In genomic region chrX:73289039-73289438, GRCh38 we compare ENCODE assay signal across 20 cellular contexts.
DNase-seq lines count a peak whose midpoint lies in the region; ATAC-seq and TF ChIP-seq lines count a peak whose summit lies in the region.
"Had no signal": no experiment of that assay in that cellular context is flagged by ENCODE, and none has a peak within 500 bp of the region (broad histone marks: within the 10 kb centered on the region; RNA-seq: fewer than 3 reads in every experiment).

No MANE protein-coding gene starts in this region.

- H3K79me2 ChIP-seq in SK-N-SH (ENCODE audit: insufficient read depth): no peaks in the 10 kb centered on the region

- no peak for ATAC-seq in SK-N-SH treated with all-trans-retinoic acid at 6 μM for 48 hours
- ATAC-seq in WTC11: peak; percentile 80
- no peak for ATAC-seq in HG02623 (IDR thresholded peaks at IDR 0.05; ENCODE audit: unreplicated experiment)
- ATAC-seq: CD8-positive, alpha-beta T cell; T-cell had no signal

- no peak overlapping the region for H2AFZ ChIP-seq in SK-N-SH (ENCODE audit: low read depth)

- no peaks in the 10 kb centered on the region for H3K36me3 ChIP-seq in SK-N-SH (replicated peaks in 1 of 2; ENCODE audit: control insufficient read depth in 1 of 2, insufficient read depth in 2 of 2, low read length in 1 of 2)
- H3K36me3 ChIP-seq in tibial nerve: no peaks in the 10 kb centered on the region
- H3K36me3 ChIP-seq: ovary, right lobe of liver, suprapubic skin had no signal

- CTCF ChIA-PET in SK-N-SH (lab: Yijun Ruan, JAX) (interaction anchor here (0.9 kb wide), 1 partner anchor 830 kb away, joined by 3 read pairs; no protein-coding TSS in a partner anchor), WTC11 (lab: Charles Lee) (interaction anchor here (0.6 to 2.0 kb wide), 8 partner anchors 112 to 1036 kb away, joined by 3 to 6 read pairs (median 3); no protein-coding TSS in a partner anchor), GM10248 (lab: Yijun Ruan, JAX) (no interaction called here)

- TF ChIP-seq EP300 in SK-N-SH (IDR thresholded peaks at IDR 0.05; ENCODE audit: borderline replicate concordance in 1 of 2, low read depth in 1 of 2, low read length in 1 of 2) (no peak), tibial nerve (IDR thresholded peaks at IDR 0.05) (no peak)

- no peak for TF ChIP-seq POLR2A in tibial nerve (IDR thresholded peaks at IDR 0.05)

- no peak overlapping the region for H3K4me3 ChIP-seq in SK-N-SH (ENCODE audit: low read depth in 2 of 2, low read length in 1 of 2)
- H3K4me3 ChIP-seq in tibial nerve: no peak overlapping the region
- H3K4me3 ChIP-seq: ovary, right lobe of liver, suprapubic skin had no signal

- POLR2A ChIA-PET in SK-N-SH (lab: Yijun Ruan, JAX): no interaction called here
- POLR2A ChIA-PET in WTC11 (lab: Charles Lee): no interaction called here
- POLR2A ChIA-PET in GM10248 (lab: Yijun Ruan, JAX): no interaction called here

- 9% methylated on average over 7 of the region's 7 CpGs for WGBS in SK-N-SH (ENCODE audit: low lambda C conversion rate)
- 76 to 81% methylated on average over 6 to 7 of the region's 7 CpGs for WGBS in tibial nerve, 2 donors

- TF ChIP-seq CTCF in SK-N-SH (IDR thresholded peaks at IDR 0.05) (no peak), WTC11 (IDR thresholded peaks at IDR 0.05) (peak; percentile 38; the same call in 1 of the 2 replicates), neural crest cell (conservative IDR thresholded peaks at IDR 0.05) (peak; percentile 13), GM10248 (IDR thresholded peaks at IDR 0.05; ENCODE audit: control extremely low read depth, extremely low read depth, low read depth, missing control alignments) (no peak), tibial nerve (IDR thresholded peaks at IDR 0.05) (no peak)

- H3K36me3 Mint-ChIP-seq in WTC11: peaks cover 11% of the 10 kb centered on the region
- H3K36me3 Mint-ChIP-seq in neural crest cell (ENCODE audit: low read depth): no peaks in the 10 kb centered on the region
- H3K36me3 Mint-ChIP-seq: activated naive CD8-positive, alpha-beta T cell treated with anti-CD3 and anti-CD28 coated beads, Interleukin-2, amount 10 ng/mL, durations not matched to agents 7 days and 5 days; brain; CD8-positive, alpha-beta T cell; naive B cell; T-cell had no signal

- no peak overlapping the region for H3K9ac ChIP-seq in SK-N-SH

- no peak overlapping the region for H3K27ac Mint-ChIP-seq in WTC11
- H3K27ac Mint-ChIP-seq in neural crest cell (ENCODE audit: unreplicated experiment): no peak overlapping the region
- H3K27ac Mint-ChIP-seq: activated B cell treated with CpG ODN at 0.5 μM for 24 hours; activated naive CD8-positive, alpha-beta T cell treated with anti-CD3 and anti-CD28 coated beads, Interleukin-2, amount 10 ng/mL, durations not matched to agents 7 days and 5 days; brain; CD8-positive, alpha-beta T cell; naive B cell; T-cell had no signal

- H3K4me1 ChIP-seq in SK-N-SH (ENCODE audit: control insufficient read depth in 1 of 2, insufficient read depth in 2 of 2, low read depth in 1 of 2, low read length in 1 of 2): no peaks in the 10 kb centered on the region
- no peaks in the 10 kb centered on the region for H3K4me1 ChIP-seq in tibial nerve
- H3K4me1 ChIP-seq: right lobe of liver, suprapubic skin had no signal

- DNase-seq in SK-N-SH (peak; percentile 0), KBM-7 (peak; percentile 9), WTC11 (ENCODE audit: low spot score) (peak; percentile 38), neural crest cell (ENCODE audit: low read depth, low spot score) (no peak), GM10248 (ENCODE audit: extremely low spot score) (no peak), tibial nerve (ENCODE audit: low spot score in 2 of 2) (no peak)
- DNase-seq: activated B cell treated with CpG ODN at 0.5 μM for 24 hours; activated naive CD8-positive, alpha-beta T cell treated with anti-CD3 and anti-CD28 coated beads, Interleukin-2, amount 10 ng/mL, durations not matched to agents 7 days and 5 days; CD8-positive, alpha-beta T cell; mammary epithelial cell; naive B cell; NCI-H1694 treated with DMSO at 0.1 percent for 48 hours; ovary; right lobe of liver; stimulated activated CD4-positive, alpha-beta T cell treated with anti-CD3 and anti-CD28 coated beads, Interleukin-15, amount 100 ng/mL, for 24 hours; T-cell had no signal

- H3K9me3 Mint-ChIP-seq in WTC11 (peaks cover 20% of the 10 kb centered on the region), neural crest cell (peaks cover 11% of the 10 kb centered on the region)
- H3K9me3 Mint-ChIP-seq: activated naive CD8-positive, alpha-beta T cell treated with anti-CD3 and anti-CD28 coated beads, Interleukin-2, amount 10 ng/mL, durations not matched to agents 7 days and 5 days had no signal

- H3K9me3 ChIP-seq in SK-N-SH (no peaks in the 10 kb centered on the region), tibial nerve (peaks cover 0 to 2% (median 0%) of the 10 kb centered on the region in 4 donors)
- H3K9me3 ChIP-seq: ovary, right lobe of liver, suprapubic skin had no signal

- H3K4me3 Mint-ChIP-seq in WTC11 (no peak overlapping the region), neural crest cell (no peak overlapping the region)
- H3K4me3 Mint-ChIP-seq: activated B cell treated with CpG ODN at 0.5 μM for 24 hours; activated naive CD8-positive, alpha-beta T cell treated with anti-CD3 and anti-CD28 coated beads, Interleukin-2, amount 10 ng/mL, durations not matched to agents 7 days and 5 days; brain; CD8-positive, alpha-beta T cell; naive B cell; T-cell had no signal

- no peaks in the 10 kb centered on the region for H3K9me2 ChIP-seq in SK-N-SH

- H3K4me1 Mint-ChIP-seq in WTC11 (no peaks in the 10 kb centered on the region), neural crest cell (no peaks in the 10 kb centered on the region)
- H3K4me1 Mint-ChIP-seq: activated B cell treated with CpG ODN at 0.5 μM for 24 hours; activated naive CD8-positive, alpha-beta T cell treated with anti-CD3 and anti-CD28 coated beads, Interleukin-2, amount 10 ng/mL, durations not matched to agents 7 days and 5 days; brain; naive B cell; T-cell had no signal

- H3K27me3 Mint-ChIP-seq in WTC11 (ENCODE audit: low read depth) (no peaks in the 10 kb centered on the region; the same call in 1 of the 2 replicates), neural crest cell (ENCODE audit: low read depth) (no peaks in the 10 kb centered on the region)
- H3K27me3 Mint-ChIP-seq: activated B cell treated with CpG ODN at 0.5 μM for 24 hours; activated naive CD8-positive, alpha-beta T cell treated with anti-CD3 and anti-CD28 coated beads, Interleukin-2, amount 10 ng/mL, durations not matched to agents 7 days and 5 days; brain; naive B cell had no signal

- no peaks in the 10 kb centered on the region for H4K20me1 ChIP-seq in SK-N-SH (ENCODE audit: insufficient read depth)

- H3K27me3 ChIP-seq in SK-N-SH (ENCODE audit: insufficient read depth) (no peaks in the 10 kb centered on the region), tibial nerve (no peaks in the 10 kb centered on the region)
- H3K27me3 ChIP-seq: ovary, suprapubic skin had no signal

- H3K27ac ChIP-seq in SK-N-SH (ENCODE audit: low read depth in 2 of 2, low read length in 1 of 2) (no peak overlapping the region), tibial nerve (no peak overlapping the region)
- H3K27ac ChIP-seq: ovary, right lobe of liver, suprapubic skin had no signal

- 0 out of 2 replicates have a peak, but pooled peaks have one; percentile 22 for TF ChIP-seq RAD21 in SK-N-SH (IDR thresholded peaks at IDR 0.05; ENCODE audit: low read length)

- H3K4me2 ChIP-seq in SK-N-SH: no peak overlapping the region

- H3F3A ChIP-seq in SK-N-SH (replicated peaks; ENCODE audit: insufficient read depth): no peaks in the 10 kb centered on the region

- in situ Hi-C loops in KBM-7 (cut with MboI; ENCODE audit: low pct_unique_long_range_greater_than_20kb, low sequenced_read_pairs): no loop called here

TF ChIP-seq in SK-N-SH, 30 proteins besides CTCF, POLR2A, EP300 and RAD21 (continues in another document):
- no peak for TF ChIP-seq YY1 (IDR thresholded peaks at IDR 0.05; ENCODE audit: low read depth)
- TF ChIP-seq TEAD4 (IDR thresholded peaks at IDR 0.05; ENCODE audit: borderline replicate concordance, insufficient read depth): no peak
- no peak for TF ChIP-seq TAF1 (IDR thresholded peaks at IDR 0.05; ENCODE audit: borderline replicate concordance, low read depth, low read length)

TF ChIP-seq in SK-N-SH treated with all-trans-retinoic acid at 6 μM for 48 hours, 23 proteins besides CTCF, POLR2A, EP300 and RAD21 (continues in another document):
- no peak for TF ChIP-seq CSRNP3 (CRISPR knock-in tag; IDR thresholded peaks at IDR 0.05)
- TF ChIP-seq ZNF70 (CRISPR knock-in tag; IDR thresholded peaks at IDR 0.05): no peak
- TF ChIP-seq PPARA (CRISPR knock-in tag; IDR thresholded peaks at IDR 0.05; ENCODE audit: borderline replicate concordance): no peak
- no peak for TF ChIP-seq OSR1 (CRISPR knock-in tag; IDR thresholded peaks at IDR 0.05)

TF ChIP-seq in WTC11, 78 proteins besides CTCF, POLR2A, EP300 and RAD21 (continues in another document):
- TF ChIP-seq EMX1 (CRISPR knock-in tag; IDR thresholded peaks at IDR 0.05): no peak
- no peak for TF ChIP-seq E2F5 (CRISPR knock-in tag; IDR thresholded peaks at IDR 0.05)
- TF ChIP-seq ZNF512 (CRISPR knock-in tag; IDR thresholded peaks at IDR 0.05; ENCODE audit: borderline replicate concordance): no peak

Comparison
In these comparisons a context has a peak if more than half of its experiments do, and no peak if none do; other contexts are left out.
1. DNase-seq: peak in SK-N-SH (single experiment), KBM-7 (single experiment) and WTC11 (single experiment); none in neural crest cell (single experiment), GM10248 (single experiment) and tibial nerve (0 of 2).
2. CTCF ChIP-seq: peak in WTC11 (single experiment) and neural crest cell (single experiment); none in SK-N-SH (single experiment), GM10248 (single experiment) and tibial nerve (0 of 5).
3. Of the 6 proteins assayed by ChIP-seq in both WTC11 and SK-N-SH: peak only in WTC11: CTCF; only in SK-N-SH: none; in both: none; in neither: 5.